Comparison of ENCODE assay signal across 1 cellular context in the genomic region with DNA sequence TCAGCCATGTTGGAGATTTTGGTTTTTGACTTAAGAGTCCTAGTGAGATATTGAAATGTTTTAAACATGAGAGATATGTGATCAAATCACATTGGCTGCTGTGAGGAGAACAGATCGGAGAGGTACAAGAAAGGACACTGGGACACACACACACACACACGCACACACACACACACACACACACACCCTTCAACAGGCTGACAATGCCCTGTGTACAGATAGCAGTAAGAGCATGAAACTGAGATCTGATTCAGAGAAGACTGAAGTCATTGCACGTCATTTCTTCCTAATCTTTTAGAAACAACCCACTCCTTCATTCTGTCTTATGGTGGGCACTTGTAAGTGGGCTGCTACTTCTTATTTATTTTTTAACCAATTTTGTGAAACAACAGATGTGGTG.
TF ChIP-seq lines count a peak whose summit lies in the region.

No MANE protein-coding gene starts in this region.

TF ChIP-seq in K562, 482 proteins besides CTCF, POLR2A, EP300 and RAD21 (continued from another document):
- TF ChIP-seq, protein P1, sequence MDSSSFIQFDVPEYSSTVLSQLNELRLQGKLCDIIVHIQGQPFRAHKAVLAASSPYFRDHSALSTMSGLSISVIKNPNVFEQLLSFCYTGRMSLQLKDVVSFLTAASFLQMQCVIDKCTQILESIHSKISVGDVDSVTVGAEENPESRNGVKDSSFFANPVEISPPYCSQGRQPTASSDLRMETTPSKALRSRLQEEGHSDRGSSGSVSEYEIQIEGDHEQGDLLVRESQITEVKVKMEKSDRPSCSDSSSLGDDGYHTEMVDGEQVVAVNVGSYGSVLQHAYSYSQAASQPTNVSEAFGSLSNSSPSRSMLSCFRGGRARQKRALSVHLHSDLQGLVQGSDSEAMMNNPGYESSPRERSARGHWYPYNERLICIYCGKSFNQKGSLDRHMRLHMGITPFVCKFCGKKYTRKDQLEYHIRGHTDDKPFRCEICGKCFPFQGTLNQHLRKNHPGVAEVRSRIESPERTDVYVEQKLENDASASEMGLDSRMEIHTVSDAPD (CRISPR knock-in tag; IDR thresholded peaks at IDR 0.05), result no peak
- no peak for TF ChIP-seq ZNF224 (CRISPR knock-in tag; IDR thresholded peaks at IDR 0.05)
- no peak for TF ChIP-seq ZNF445 (CRISPR knock-in tag; IDR thresholded peaks at IDR 0.05; ENCODE audit: low read depth)
- TF ChIP-seq TOE1 (IDR thresholded peaks at IDR 0.05; ENCODE audit: borderline replicate concordance), result 0 out of 2 replicates have a peak, but pooled peaks have one; percentile 13
- no peak for TF ChIP-seq TOE1 (CRISPR knock-in tag; IDR thresholded peaks at IDR 0.05; ENCODE audit: borderline replicate concordance, low read depth)
- no peak for TF ChIP-seq SREBF1 (IDR thresholded peaks at IDR 0.05; ENCODE audit: borderline replicate concordance, low read depth, low read length)
- TF ChIP-seq, protein P2, sequence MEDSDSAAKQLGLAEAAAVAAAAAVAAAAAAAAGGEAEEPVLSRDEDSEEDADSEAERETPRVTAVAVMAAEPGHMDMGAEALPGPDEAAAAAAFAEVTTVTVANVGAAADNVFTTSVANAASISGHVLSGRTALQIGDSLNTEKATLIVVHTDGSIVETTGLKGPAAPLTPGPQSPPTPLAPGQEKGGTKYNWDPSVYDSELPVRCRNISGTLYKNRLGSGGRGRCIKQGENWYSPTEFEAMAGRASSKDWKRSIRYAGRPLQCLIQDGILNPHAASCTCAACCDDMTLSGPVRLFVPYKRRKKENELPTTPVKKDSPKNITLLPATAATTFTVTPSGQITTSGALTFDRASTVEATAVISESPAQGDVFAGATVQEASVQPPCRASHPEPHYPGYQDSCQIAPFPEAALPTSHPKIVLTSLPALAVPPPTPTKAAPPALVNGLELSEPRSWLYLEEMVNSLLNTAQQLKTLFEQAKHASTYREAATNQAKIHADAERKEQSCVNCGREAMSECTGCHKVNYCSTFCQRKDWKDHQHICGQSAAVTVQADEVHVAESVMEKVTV (CRISPR knock-in tag; IDR thresholded peaks at IDR 0.05), result no peak
- no peak for TF ChIP-seq ZNF212 (CRISPR knock-in tag; IDR thresholded peaks at IDR 0.05)
- TF ChIP-seq BRCA1 (IDR thresholded peaks at IDR 0.05), result no peak
- TF ChIP-seq BRCA1 (CRISPR knock-in tag; IDR thresholded peaks at IDR 0.05), result no peak
- no peak for TF ChIP-seq MAFF (IDR thresholded peaks at IDR 0.05; ENCODE audit: low read length)
- TF ChIP-seq, protein P3, sequence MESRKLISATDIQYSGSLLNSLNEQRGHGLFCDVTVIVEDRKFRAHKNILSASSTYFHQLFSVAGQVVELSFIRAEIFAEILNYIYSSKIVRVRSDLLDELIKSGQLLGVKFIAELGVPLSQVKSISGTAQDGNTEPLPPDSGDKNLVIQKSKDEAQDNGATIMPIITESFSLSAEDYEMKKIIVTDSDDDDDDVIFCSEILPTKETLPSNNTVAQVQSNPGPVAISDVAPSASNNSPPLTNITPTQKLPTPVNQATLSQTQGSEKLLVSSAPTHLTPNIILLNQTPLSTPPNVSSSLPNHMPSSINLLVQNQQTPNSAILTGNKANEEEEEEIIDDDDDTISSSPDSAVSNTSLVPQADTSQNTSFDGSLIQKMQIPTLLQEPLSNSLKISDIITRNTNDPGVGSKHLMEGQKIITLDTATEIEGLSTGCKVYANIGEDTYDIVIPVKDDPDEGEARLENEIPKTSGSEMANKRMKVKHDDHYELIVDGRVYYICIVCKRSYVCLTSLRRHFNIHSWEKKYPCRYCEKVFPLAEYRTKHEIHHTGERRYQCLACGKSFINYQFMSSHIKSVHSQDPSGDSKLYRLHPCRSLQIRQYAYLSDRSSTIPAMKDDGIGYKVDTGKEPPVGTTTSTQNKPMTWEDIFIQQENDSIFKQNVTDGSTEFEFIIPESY (CRISPR knock-in tag; IDR thresholded peaks at IDR 0.05), result no peak
- peak; percentile 31; the same call in 1 of the 2 replicates for TF ChIP-seq JUN (IDR thresholded peaks at IDR 0.05; ENCODE audit: borderline replicate concordance, low read depth, low read length)
- TF ChIP-seq JUN (CRISPR knock-in tag; IDR thresholded peaks at IDR 0.05; ENCODE audit: borderline replicate concordance), result no peak
- no peak for TF ChIP-seq ZBED1 (IDR thresholded peaks at IDR 0.05)
- TF ChIP-seq, protein P4, sequence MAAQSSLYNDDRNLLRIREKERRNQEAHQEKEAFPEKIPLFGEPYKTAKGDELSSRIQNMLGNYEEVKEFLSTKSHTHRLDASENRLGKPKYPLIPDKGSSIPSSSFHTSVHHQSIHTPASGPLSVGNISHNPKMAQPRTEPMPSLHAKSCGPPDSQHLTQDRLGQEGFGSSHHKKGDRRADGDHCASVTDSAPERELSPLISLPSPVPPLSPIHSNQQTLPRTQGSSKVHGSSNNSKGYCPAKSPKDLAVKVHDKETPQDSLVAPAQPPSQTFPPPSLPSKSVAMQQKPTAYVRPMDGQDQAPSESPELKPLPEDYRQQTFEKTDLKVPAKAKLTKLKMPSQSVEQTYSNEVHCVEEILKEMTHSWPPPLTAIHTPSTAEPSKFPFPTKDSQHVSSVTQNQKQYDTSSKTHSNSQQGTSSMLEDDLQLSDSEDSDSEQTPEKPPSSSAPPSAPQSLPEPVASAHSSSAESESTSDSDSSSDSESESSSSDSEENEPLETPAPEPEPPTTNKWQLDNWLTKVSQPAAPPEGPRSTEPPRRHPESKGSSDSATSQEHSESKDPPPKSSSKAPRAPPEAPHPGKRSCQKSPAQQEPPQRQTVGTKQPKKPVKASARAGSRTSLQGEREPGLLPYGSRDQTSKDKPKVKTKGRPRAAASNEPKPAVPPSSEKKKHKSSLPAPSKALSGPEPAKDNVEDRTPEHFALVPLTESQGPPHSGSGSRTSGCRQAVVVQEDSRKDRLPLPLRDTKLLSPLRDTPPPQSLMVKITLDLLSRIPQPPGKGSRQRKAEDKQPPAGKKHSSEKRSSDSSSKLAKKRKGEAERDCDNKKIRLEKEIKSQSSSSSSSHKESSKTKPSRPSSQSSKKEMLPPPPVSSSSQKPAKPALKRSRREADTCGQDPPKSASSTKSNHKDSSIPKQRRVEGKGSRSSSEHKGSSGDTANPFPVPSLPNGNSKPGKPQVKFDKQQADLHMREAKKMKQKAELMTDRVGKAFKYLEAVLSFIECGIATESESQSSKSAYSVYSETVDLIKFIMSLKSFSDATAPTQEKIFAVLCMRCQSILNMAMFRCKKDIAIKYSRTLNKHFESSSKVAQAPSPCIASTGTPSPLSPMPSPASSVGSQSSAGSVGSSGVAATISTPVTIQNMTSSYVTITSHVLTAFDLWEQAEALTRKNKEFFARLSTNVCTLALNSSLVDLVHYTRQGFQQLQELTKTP (IDR thresholded peaks at IDR 0.05; ENCODE audit: low read depth in 1 of 2, partially characterized antibody in 2 of 2), result no peak
- no peak for TF ChIP-seq KAT2B (IDR thresholded peaks at IDR 0.05; ENCODE audit: low read depth, low read length)
